In genomic region chr1:114352797-114353196, GRCh38 we compare ENCODE assay signal across 10 cellular contexts.
DNase-seq lines count a peak whose midpoint lies in the region; TF ChIP-seq lines count a peak whose summit lies in the region.
"Had no signal": no experiment of that assay in that cellular context is flagged by ENCODE, and none has a peak within 500 bp of the region (broad histone marks: within the 10 kb centered on the region; RNA-seq: fewer than 3 reads in every experiment).

No MANE protein-coding gene starts in this region.

- H3K27me3 Mint-ChIP-seq in CD8-positive, alpha-beta memory T cell = no peaks in the 10 kb centered on the region
- H3K27me3 Mint-ChIP-seq in CD4-positive, alpha-beta memory T cell = no peaks in the 10 kb centered on the region

- H3K9me3 ChIP-seq in HEK293 (ENCODE audit: control insufficient read depth, insufficient read depth, low read depth, low read length) = no peaks in the 10 kb centered on the region
- H3K9me3 ChIP-seq in CD8-positive, alpha-beta memory T cell (ENCODE audit: low read length) = no peaks in the 10 kb centered on the region
- H3K9me3 ChIP-seq in CD4-positive, alpha-beta memory T cell (ENCODE audit: control insufficient read depth in 1 of 2, low read length in 2 of 2) = no peaks in the 10 kb centered on the region

- peak overlapping the region in 2 of 8 donors; percentile 1 to 27 for H3K27ac Mint-ChIP-seq in CD8-positive, alpha-beta memory T cell
- peak overlapping the region in 3 of 7 donors; percentile 48 to 84 (median 64) for H3K27ac Mint-ChIP-seq in CD4-positive, alpha-beta memory T cell

- TF ChIP-seq CTCF in HEK293 (tag by site-specific recombination; IDR thresholded peaks at IDR 0.05) = no peak

- CTCF ChIA-PET in HEK293 (lab: Yijun Ruan, JAX) = interaction anchor here (1.0 kb wide), 1 partner anchor 26 kb away, joined by 6 read pairs; no protein-coding TSS in a partner anchor
- CTCF ChIA-PET in CD8-positive, alpha-beta memory T cell (lab: Charles Lee) = no interaction called here
- CTCF ChIA-PET in CD4-positive, alpha-beta memory T cell (lab: Charles Lee; ENCODE audit: partially characterized antibody) = interaction anchor here (1.7 kb wide), 1 partner anchor 11 kb away, joined by 4 read pairs; no protein-coding TSS in a partner anchor

- no peak overlapping the region for H3K4me3 Mint-ChIP-seq in CD8-positive, alpha-beta memory T cell
- H3K4me3 Mint-ChIP-seq in CD4-positive, alpha-beta memory T cell = no peak overlapping the region

- no peaks in the 10 kb centered on the region for H3K4me1 ChIP-seq in HEK293 (ENCODE audit: control insufficient read depth, insufficient read depth, low read length)
- peaks cover 6% of the 10 kb centered on the region for H3K4me1 ChIP-seq in CD8-positive, alpha-beta memory T cell (ENCODE audit: insufficient read depth, low read length)
- no peaks in the 10 kb centered on the region for H3K4me1 ChIP-seq in CD4-positive, alpha-beta memory T cell (ENCODE audit: insufficient read depth, low read length)

- H3K9me3 Mint-ChIP-seq in CD8-positive, alpha-beta memory T cell = no peaks in the 10 kb centered on the region
- no peaks in the 10 kb centered on the region for H3K9me3 Mint-ChIP-seq in CD4-positive, alpha-beta memory T cell

- DNase-seq in AG20443 (ENCODE audit: low spot score) (peak; percentile 43), SHP77 treated with DMSO at 0.1 percent for 48 hours (lab: John Stamatoyannopoulos, UW) (peak; percentile 30), inferior parietal cortex (ENCODE audit: extremely low spot score) (peak; percentile 38), NCI-H2081 treated with DMSO at 0.1 percent for 48 hours (lab: John Stamatoyannopoulos, UW) (no peak)
- no peak for DNase-seq in CD8-positive, alpha-beta memory T cell
- no peak for DNase-seq in CD4-positive, alpha-beta memory T cell
- DNase-seq in activated CD4-positive, alpha-beta T cell treated with anti-CD3 and anti-CD28 coated beads for 4 hours = no peak
- DNase-seq: stimulated activated CD4-positive, alpha-beta T cell treated with anti-CD3 and anti-CD28 coated beads, Interleukin-4, amount 100 ng/mL, for 1 hour had no signal

- H3K27me3 ChIP-seq in CD8-positive, alpha-beta memory T cell (ENCODE audit: insufficient read depth, low read length, poor library complexity, severe bottlenecking) = no peaks in the 10 kb centered on the region
- no peaks in the 10 kb centered on the region for H3K27me3 ChIP-seq in CD4-positive, alpha-beta memory T cell (ENCODE audit: insufficient read depth, low read length)

- no peaks in the 10 kb centered on the region for H3K36me3 Mint-ChIP-seq in CD8-positive, alpha-beta memory T cell
- no peaks in the 10 kb centered on the region for H3K36me3 Mint-ChIP-seq in CD4-positive, alpha-beta memory T cell

- no peak overlapping the region for H3K27ac ChIP-seq in HEK293 (ENCODE audit: extremely low read depth, low read depth, low read length)
- no peak overlapping the region for H3K27ac ChIP-seq in CD8-positive, alpha-beta memory T cell (ENCODE audit: low read depth, low read length)
- H3K27ac ChIP-seq in CD4-positive, alpha-beta memory T cell (ENCODE audit: low read depth, low read length) = no peak overlapping the region
- H3K27ac ChIP-seq: VCaP had no signal

- intact Hi-C loops in CD4-positive, alpha-beta memory T cell (cut with micrococcal nuclease) = no loop called here

- H3K4me1 Mint-ChIP-seq in CD8-positive, alpha-beta memory T cell = peaks cover 0 to 6% (median 2%) of the 10 kb centered on the region in 3 donors
- H3K4me1 Mint-ChIP-seq in CD4-positive, alpha-beta memory T cell = peaks cover 0 to 15% (median 2%) of the 10 kb centered on the region in 4 donors

- H3K4me3 ChIP-seq in HEK293 (ENCODE audit: low read depth, low read length) = no peak overlapping the region
- no peak overlapping the region for H3K4me3 ChIP-seq in CD8-positive, alpha-beta memory T cell (ENCODE audit: low read length)
- H3K4me3 ChIP-seq in CD4-positive, alpha-beta memory T cell (ENCODE audit: low read length in 2 of 2) = no peak overlapping the region

- H3K36me3 ChIP-seq in HEK293 (ENCODE audit: control insufficient read depth in 2 of 2, insufficient read depth in 1 of 2, low read length in 2 of 2) = no peaks in the 10 kb centered on the region
- H3K36me3 ChIP-seq in CD8-positive, alpha-beta memory T cell (ENCODE audit: insufficient read depth, low read length) = no peaks in the 10 kb centered on the region
- H3K36me3 ChIP-seq in CD4-positive, alpha-beta memory T cell (ENCODE audit: insufficient read depth, low read length) = no peaks in the 10 kb centered on the region

- POLR2A ChIA-PET in HEK293 (lab: Yijun Ruan, JAX) = interaction anchor here (0.7 kb wide), 1 partner anchor 158 kb away, joined by 3 read pairs; the partner anchor contains the start of gene TRIM33
- POLR2A ChIA-PET in CD8-positive, alpha-beta memory T cell (lab: Charles Lee) = interaction anchor here (0.6 kb wide), 1 partner anchor 11 kb away, joined by 3 read pairs; no protein-coding TSS in a partner anchor
- POLR2A ChIA-PET in CD4-positive, alpha-beta memory T cell (lab: Charles Lee; ENCODE audit: partially characterized antibody) = no interaction called here

TF ChIP-seq in HEK293, 187 proteins besides CTCF, POLR2A, EP300 and RAD21:
- TF ChIP-seq, protein P1, sequence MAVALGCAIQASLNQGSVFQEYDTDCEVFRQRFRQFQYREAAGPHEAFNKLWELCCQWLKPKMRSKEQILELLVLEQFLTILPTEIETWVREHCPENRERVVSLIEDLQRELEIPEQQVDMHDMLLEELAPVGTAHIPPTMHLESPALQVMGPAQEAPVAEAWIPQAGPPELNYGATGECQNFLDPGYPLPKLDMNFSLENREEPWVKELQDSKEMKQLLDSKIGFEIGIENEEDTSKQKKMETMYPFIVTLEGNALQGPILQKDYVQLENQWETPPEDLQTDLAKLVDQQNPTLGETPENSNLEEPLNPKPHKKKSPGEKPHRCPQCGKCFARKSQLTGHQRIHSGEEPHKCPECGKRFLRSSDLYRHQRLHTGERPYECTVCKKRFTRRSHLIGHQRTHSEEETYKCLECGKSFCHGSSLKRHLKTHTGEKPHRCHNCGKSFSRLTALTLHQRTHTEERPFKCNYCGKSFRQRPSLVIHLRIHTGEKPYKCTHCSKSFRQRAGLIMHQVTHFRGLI (tag by site-specific recombination; IDR thresholded peaks at IDR 0.05) = no peak
- TF ChIP-seq ZBTB17 (tag by site-specific recombination; IDR thresholded peaks at IDR 0.05) = 0 out of 2 replicates have a peak, but pooled peaks have one; percentile 31

Comparison
In these comparisons a context has a peak if more than half of its experiments do, and no peak if none do; other contexts are left out.
1. DNase-seq: peak in AG20443 (single experiment), SHP77 treated with DMSO at 0.1 percent for 48 hours (single experiment) and inferior parietal cortex (single experiment); none in CD8-positive, alpha-beta memory T cell (0 of 5), CD4-positive, alpha-beta memory T cell (0 of 5), activated CD4-positive, alpha-beta T cell treated with anti-CD3 and anti-CD28 coated beads for 4 hours (0 of 2) and NCI-H2081 treated with DMSO at 0.1 percent for 48 hours (single experiment).